Comparison of ENCODE assay signal across 1 cellular context in the genomic region with DNA sequence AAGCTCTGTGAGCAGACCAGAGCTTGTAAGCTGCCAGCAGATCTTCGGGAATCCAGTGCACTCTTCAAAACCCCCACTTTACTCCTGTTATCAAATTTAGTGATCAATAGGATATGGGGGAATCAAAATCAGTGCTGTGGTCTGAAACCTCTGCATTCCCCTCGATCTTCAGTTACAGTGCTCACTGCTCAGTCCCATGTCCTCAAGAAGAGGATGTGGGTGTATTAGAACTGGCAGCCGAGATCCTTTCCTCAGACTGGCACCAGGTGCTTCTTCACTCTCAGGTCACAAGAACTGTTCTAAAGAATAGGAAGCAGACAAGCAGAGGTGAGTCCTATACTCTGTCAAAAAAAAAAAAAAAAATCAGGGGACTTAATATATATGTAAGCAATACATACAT.
TF ChIP-seq lines count a peak whose summit lies in the region.

No MANE protein-coding gene starts in this region.

TF ChIP-seq in HepG2, 621 proteins besides CTCF, POLR2A, EP300 and RAD21:
- TF ChIP-seq, protein P1, sequence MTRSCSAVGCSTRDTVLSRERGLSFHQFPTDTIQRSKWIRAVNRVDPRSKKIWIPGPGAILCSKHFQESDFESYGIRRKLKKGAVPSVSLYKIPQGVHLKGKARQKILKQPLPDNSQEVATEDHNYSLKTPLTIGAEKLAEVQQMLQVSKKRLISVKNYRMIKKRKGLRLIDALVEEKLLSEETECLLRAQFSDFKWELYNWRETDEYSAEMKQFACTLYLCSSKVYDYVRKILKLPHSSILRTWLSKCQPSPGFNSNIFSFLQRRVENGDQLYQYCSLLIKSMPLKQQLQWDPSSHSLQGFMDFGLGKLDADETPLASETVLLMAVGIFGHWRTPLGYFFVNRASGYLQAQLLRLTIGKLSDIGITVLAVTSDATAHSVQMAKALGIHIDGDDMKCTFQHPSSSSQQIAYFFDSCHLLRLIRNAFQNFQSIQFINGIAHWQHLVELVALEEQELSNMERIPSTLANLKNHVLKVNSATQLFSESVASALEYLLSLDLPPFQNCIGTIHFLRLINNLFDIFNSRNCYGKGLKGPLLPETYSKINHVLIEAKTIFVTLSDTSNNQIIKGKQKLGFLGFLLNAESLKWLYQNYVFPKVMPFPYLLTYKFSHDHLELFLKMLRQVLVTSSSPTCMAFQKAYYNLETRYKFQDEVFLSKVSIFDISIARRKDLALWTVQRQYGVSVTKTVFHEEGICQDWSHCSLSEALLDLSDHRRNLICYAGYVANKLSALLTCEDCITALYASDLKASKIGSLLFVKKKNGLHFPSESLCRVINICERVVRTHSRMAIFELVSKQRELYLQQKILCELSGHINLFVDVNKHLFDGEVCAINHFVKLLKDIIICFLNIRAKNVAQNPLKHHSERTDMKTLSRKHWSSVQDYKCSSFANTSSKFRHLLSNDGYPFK (CRISPR knock-in tag; IDR thresholded peaks at IDR 0.05; ENCODE audit: borderline replicate concordance) = no peak
- no peak for TF ChIP-seq MEF2D (CRISPR knock-in tag; IDR thresholded peaks at IDR 0.05)
- no peak for TF ChIP-seq ZNF747 (CRISPR knock-in tag; IDR thresholded peaks at IDR 0.05; ENCODE audit: borderline replicate concordance)
- TF ChIP-seq, protein P2, sequence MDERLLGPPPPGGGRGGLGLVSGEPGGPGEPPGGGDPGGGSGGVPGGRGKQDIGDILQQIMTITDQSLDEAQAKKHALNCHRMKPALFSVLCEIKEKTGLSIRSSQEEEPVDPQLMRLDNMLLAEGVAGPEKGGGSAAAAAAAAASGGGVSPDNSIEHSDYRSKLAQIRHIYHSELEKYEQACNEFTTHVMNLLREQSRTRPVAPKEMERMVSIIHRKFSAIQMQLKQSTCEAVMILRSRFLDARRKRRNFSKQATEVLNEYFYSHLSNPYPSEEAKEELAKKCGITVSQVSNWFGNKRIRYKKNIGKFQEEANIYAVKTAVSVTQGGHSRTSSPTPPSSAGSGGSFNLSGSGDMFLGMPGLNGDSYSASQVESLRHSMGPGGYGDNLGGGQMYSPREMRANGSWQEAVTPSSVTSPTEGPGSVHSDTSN (CRISPR knock-in tag; IDR thresholded peaks at IDR 0.05) = no peak
- TF ChIP-seq SATB2 (CRISPR knock-in tag; IDR thresholded peaks at IDR 0.05) = no peak
- no peak for TF ChIP-seq ISX (CRISPR knock-in tag; conservative IDR thresholded peaks at IDR 0.05)
- no peak for TF ChIP-seq ZEB1 (IDR thresholded peaks at IDR 0.05; ENCODE audit: insufficient replicate concordance, low read depth)
- no peak for TF ChIP-seq ZNF550 (CRISPR knock-in tag; IDR thresholded peaks at IDR 0.05; ENCODE audit: borderline replicate concordance)
- no peak for TF ChIP-seq ZKSCAN5 (CRISPR knock-in tag; IDR thresholded peaks at IDR 0.05)
- TF ChIP-seq MBD4 (IDR thresholded peaks at IDR 0.05; ENCODE audit: borderline replicate concordance, low read length) = no peak
- TF ChIP-seq, protein P3, sequence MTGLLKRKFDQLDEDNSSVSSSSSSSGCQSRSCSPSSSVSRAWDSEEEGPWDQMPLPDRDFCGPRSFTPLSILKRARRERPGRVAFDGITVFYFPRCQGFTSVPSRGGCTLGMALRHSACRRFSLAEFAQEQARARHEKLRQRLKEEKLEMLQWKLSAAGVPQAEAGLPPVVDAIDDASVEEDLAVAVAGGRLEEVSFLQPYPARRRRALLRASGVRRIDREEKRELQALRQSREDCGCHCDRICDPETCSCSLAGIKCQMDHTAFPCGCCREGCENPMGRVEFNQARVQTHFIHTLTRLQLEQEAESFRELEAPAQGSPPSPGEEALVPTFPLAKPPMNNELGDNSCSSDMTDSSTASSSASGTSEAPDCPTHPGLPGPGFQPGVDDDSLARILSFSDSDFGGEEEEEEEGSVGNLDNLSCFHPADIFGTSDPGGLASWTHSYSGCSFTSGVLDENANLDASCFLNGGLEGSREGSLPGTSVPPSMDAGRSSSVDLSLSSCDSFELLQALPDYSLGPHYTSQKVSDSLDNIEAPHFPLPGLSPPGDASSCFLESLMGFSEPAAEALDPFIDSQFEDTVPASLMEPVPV (CRISPR knock-in tag; IDR thresholded peaks at IDR 0.05) = no peak
- no peak for TF ChIP-seq MLLT10 (CRISPR knock-in tag; IDR thresholded peaks at IDR 0.05)
